Comparison of ENCODE assay signal across 8 cellular contexts in genomic region chr12:53219956-53220856, GRCh38. TPM values are rescaled to one million over a fixed set of nuclear protein-coding genes. Genes with fewer than 3 reads are reported as not detected.
DNase-seq lines count a peak whose midpoint lies in the region; ATAC-seq and TF ChIP-seq lines count a peak whose summit lies in the region.

No MANE protein-coding gene starts in this region.

- peak; percentile 38 for ATAC-seq in HG02885 (IDR thresholded peaks at IDR 0.05; ENCODE audit: poor library complexity, unreplicated experiment)
- peak; percentile 66 for ATAC-seq in stimulated activated effector memory CD8-positive, alpha-beta T cell treated with anti-CD3 and anti-CD28 coated beads, Interleukin-12 subunit alpha, Interleukin-12 subunit beta, amount 100 ng/mL, for 72 hours

- no peak for TF ChIP-seq CTCF in epithelial cell of esophagus (IDR thresholded peaks at IDR 0.05; ENCODE audit: insufficient read depth, low read depth, low read length, missing control alignments)

- no peaks in the 10 kb centered on the region for H3K9me3 Mint-ChIP-seq in stimulated activated effector memory CD8-positive, alpha-beta T cell treated with anti-CD3 and anti-CD28 coated beads, Interleukin-12 subunit alpha, Interleukin-12 subunit beta, amount 100 ng/mL, for 72 hours

- H3K4me1 Mint-ChIP-seq in stimulated activated effector memory CD8-positive, alpha-beta T cell treated with anti-CD3 and anti-CD28 coated beads, Interleukin-12 subunit alpha, Interleukin-12 subunit beta, amount 100 ng/mL, for 72 hours, result peaks cover 90% of the 10 kb centered on the region

- peak; percentile 9 for DNase-seq in NCI-H1105 treated with DMSO at 0.1 percent for 48 hours (lab: John Stamatoyannopoulos, UW)
- DNase-seq in NCI-H1105 (lab: John Stamatoyannopoulos, UW), result no peak
- peak; percentile 68 for DNase-seq in NCI-H748 treated with DMSO at 0.1 percent for 48 hours (lab: John Stamatoyannopoulos, UW)
- DNase-seq in activated T-cell treated with anti-CD3 and anti-CD28 coated beads for 24 hours (ENCODE audit: low read depth), result peak; percentile 71
- peak; percentile 77 for DNase-seq in epithelial cell of esophagus (ENCODE audit: low read depth)
- peak; percentile 69 for DNase-seq in mucosa of gallbladder (ENCODE audit: low spot score)
- peak; percentile 59 to 88 for DNase-seq in stimulated activated effector memory CD8-positive, alpha-beta T cell treated with anti-CD3 and anti-CD28 coated beads, Interleukin-12 subunit alpha, Interleukin-12 subunit beta, amount 100 ng/mL, for 72 hours (ENCODE audit: low spot score in 2 of 2)

- H3K36me3 Mint-ChIP-seq in stimulated activated effector memory CD8-positive, alpha-beta T cell treated with anti-CD3 and anti-CD28 coated beads, Interleukin-12 subunit alpha, Interleukin-12 subunit beta, amount 100 ng/mL, for 72 hours, result peaks cover 50% of the 10 kb centered on the region

- peak overlapping the region; percentile 94 for H3K27ac Mint-ChIP-seq in stimulated activated effector memory CD8-positive, alpha-beta T cell treated with anti-CD3 and anti-CD28 coated beads, Interleukin-12 subunit alpha, Interleukin-12 subunit beta, amount 100 ng/mL, for 72 hours

- H3K4me3 Mint-ChIP-seq in stimulated activated effector memory CD8-positive, alpha-beta T cell treated with anti-CD3 and anti-CD28 coated beads, Interleukin-12 subunit alpha, Interleukin-12 subunit beta, amount 100 ng/mL, for 72 hours, result peak overlapping the region; percentile 94

- peak overlapping the region; percentile 61 for H3K4me3 ChIP-seq in epithelial cell of esophagus (ENCODE audit: low read length)

RNA-seq across cellular contexts. Expression of gene RARG, which starts 11.8 kb away (rescaled TPM):
- total RNA-seq in mucosa of gallbladder, result 41.8 TPM

RNA-seq across cellular contexts. Expression of gene ITGB7, which starts 13.2 kb away (rescaled TPM):
- 5.8 TPM for total RNA-seq in mucosa of gallbladder

RNA-seq across cellular contexts. Expression of gene CSAD, which starts 39.5 kb away (rescaled TPM):
- total RNA-seq in mucosa of gallbladder, result 44.3 TPM

RNA-seq across cellular contexts. Expression of gene ZNF740, which starts 39.7 kb away (rescaled TPM):
- total RNA-seq in mucosa of gallbladder, result 40.4 TPM

RNA-seq across cellular contexts. Expression of gene ESPL1, which starts 47.9 kb away (rescaled TPM):
- 1.5 TPM for total RNA-seq in mucosa of gallbladder
